Comparison of ENCODE assay signal across 1 cellular context in genomic region chr20:48626938-48627736, GRCh38.
TF ChIP-seq lines count a peak whose summit lies in the region.

No MANE protein-coding gene starts in this region.

TF ChIP-seq in A549, 52 proteins besides CTCF, POLR2A, EP300 and RAD21 (continued from another document):
- no peak for TF ChIP-seq REST (IDR thresholded peaks at IDR 0.05)
- no peak for TF ChIP-seq CBX2 (IDR thresholded peaks at IDR 0.05; ENCODE audit: borderline replicate concordance, low read depth)
- TF ChIP-seq NR3C1 (IDR thresholded peaks at IDR 0.05), result no peak
- TF ChIP-seq NFE2L2 (conservative IDR thresholded peaks at IDR 0.05; ENCODE audit: low read length), result no peak
- TF ChIP-seq RCOR1 (IDR thresholded peaks at IDR 0.05; ENCODE audit: low read depth, low read length), result no peak
- TF ChIP-seq RNF2 (IDR thresholded peaks at IDR 0.05; ENCODE audit: borderline replicate concordance, low read depth), result no peak
- TF ChIP-seq CEBPB (IDR thresholded peaks at IDR 0.05), result no peak
- TF ChIP-seq EHMT2 (IDR thresholded peaks at IDR 0.05; ENCODE audit: low read depth), result no peak
- no peak for TF ChIP-seq HMGXB4 (CRISPR knock-in tag; IDR thresholded peaks at IDR 0.05; ENCODE audit: borderline replicate concordance)
- no peak for TF ChIP-seq NPAS2 (CRISPR knock-in tag; IDR thresholded peaks at IDR 0.05; ENCODE audit: borderline replicate concordance)
- no peak for TF ChIP-seq FOSB (CRISPR knock-in tag; IDR thresholded peaks at IDR 0.05)
- TF ChIP-seq ZFP36 (IDR thresholded peaks at IDR 0.05; ENCODE audit: borderline replicate concordance, partially characterized antibody), result no peak
- no peak for TF ChIP-seq ATOH8 (CRISPR knock-in tag; IDR thresholded peaks at IDR 0.05; ENCODE audit: low read depth)
